8 cellular contexts compared by ENCODE assay signal in the genomic region with DNA sequence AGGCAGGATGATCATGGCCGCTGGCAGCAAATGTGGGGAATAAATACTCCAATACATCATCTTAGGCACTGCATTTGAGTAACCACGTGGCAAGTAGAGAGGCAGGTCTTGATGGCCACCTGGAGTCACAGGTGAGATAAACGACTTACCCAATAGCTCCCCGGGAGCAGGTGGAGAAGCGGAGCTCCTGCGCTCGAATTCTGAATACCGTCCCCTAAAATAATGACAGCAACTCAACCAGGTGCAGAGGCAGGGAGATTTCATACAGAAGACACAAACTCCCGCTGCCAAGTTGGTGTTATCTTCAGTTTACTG. TPM values are rescaled to one million over a fixed set of nuclear protein-coding genes. Genes with fewer than 3 reads are reported as not detected.
DNase-seq lines count a peak whose midpoint lies in the region; ATAC-seq, FAIRE-seq and TF ChIP-seq lines count a peak whose summit lies in the region.

No MANE protein-coding gene starts in this region.

- H3K9me3 ChIP-seq in heart left ventricle = no peaks in the 10 kb centered on the region

- no peak for ATAC-seq in heart left ventricle
- ATAC-seq in Right ventricle myocardium inferior = no peak
- ATAC-seq in stimulated activated naive B cell treated with anti-CD40 and anti-IgM and Interleukin-4, amounts not matched to agents 10 μg/mL and 1 μg/mL and 100 μg/mL, for 72 hours (replicated peaks) = no peak
- ATAC-seq in GM19455 (IDR thresholded peaks at IDR 0.05; ENCODE audit: unreplicated experiment) = no peak
- no peak for ATAC-seq in HG03159 (IDR thresholded peaks at IDR 0.05; ENCODE audit: unreplicated experiment)

- peaks cover 0 to 30% (median 9%) of the 10 kb centered on the region in 9 donors for H3K36me3 ChIP-seq in heart left ventricle

- peaks cover 35 to 56% of the 10 kb centered on the region in 2 donors for H3K4me1 Mint-ChIP-seq in stimulated activated naive B cell treated with anti-CD40 and anti-IgM and Interleukin-4, amounts not matched to agents 10 μg/mL and 1 μg/mL and 100 μg/mL, for 72 hours

- TF ChIP-seq CTCF in heart left ventricle (IDR thresholded peaks at IDR 0.05) = no peak

- H3K4me3 Mint-ChIP-seq in stimulated activated naive B cell treated with anti-CD40 and anti-IgM and Interleukin-4, amounts not matched to agents 10 μg/mL and 1 μg/mL and 100 μg/mL, for 72 hours = peak overlapping the region; percentile 87 to 92

- peaks cover 27 to 50% of the 10 kb centered on the region in 2 donors for H3K36me3 Mint-ChIP-seq in stimulated activated naive B cell treated with anti-CD40 and anti-IgM and Interleukin-4, amounts not matched to agents 10 μg/mL and 1 μg/mL and 100 μg/mL, for 72 hours

- H3K27ac ChIP-seq in heart left ventricle = peak overlapping the region; percentile 88 to 98 (median 92)

- no peaks in the 10 kb centered on the region for H3K27me3 Mint-ChIP-seq in stimulated activated naive B cell treated with anti-CD40 and anti-IgM and Interleukin-4, amounts not matched to agents 10 μg/mL and 1 μg/mL and 100 μg/mL, for 72 hours

- H3K27me3 ChIP-seq in heart left ventricle = no peaks in the 10 kb centered on the region

- DNase-seq in heart left ventricle (no peak), Right ventricle myocardium inferior (ENCODE audit: missing footprints) (no peak), frontal cortex (ENCODE audit: low spot score in 2 of 2) (no peak)
- peak; percentile 48 to 55 for DNase-seq in activated T-cell treated with anti-CD3 and anti-CD28 coated beads, Interleukin-2, amount 50 U/mL, for 48 hours
- DNase-seq in stimulated activated naive B cell treated with anti-CD40 and anti-IgM and Interleukin-4, amounts not matched to agents 10 μg/mL and 1 μg/mL and 100 μg/mL, for 72 hours = no peak

- H3K27ac Mint-ChIP-seq in stimulated activated naive B cell treated with anti-CD40 and anti-IgM and Interleukin-4, amounts not matched to agents 10 μg/mL and 1 μg/mL and 100 μg/mL, for 72 hours = peak overlapping the region; percentile 97

- H3K4me3 ChIP-seq in heart left ventricle (peak overlapping the region; percentile 30 to 79 (median 59)), iPS-11a (ENCODE audit: low read depth, low read length) (peak overlapping the region; percentile 33)

- no peak for FAIRE-seq in frontal cortex (lab: Jason Lieb, UNC)

- intact Hi-C loops in heart left ventricle (cut with DNase I) = loop anchor here in 2 of 10 donors (5.0 kb wide), 1 partner anchor 79 kb away; no protein-coding TSS in a partner anchor
- intact Hi-C loops in Right ventricle myocardium inferior (cut with DNase I) = no loop called here

- H3K4me1 ChIP-seq in heart left ventricle = peaks cover 6 to 79% (median 55%) of the 10 kb centered on the region in 12 donors

- TF ChIP-seq POLR2A in heart left ventricle (IDR thresholded peaks at IDR 0.05) = no peak

- WGBS in heart left ventricle, 4 donors = 35 to 50% (median 44%) methylated on average over 9 of the region's 9 CpGs

- H3K9me3 Mint-ChIP-seq in stimulated activated naive B cell treated with anti-CD40 and anti-IgM and Interleukin-4, amounts not matched to agents 10 μg/mL and 1 μg/mL and 100 μg/mL, for 72 hours = no peaks in the 10 kb centered on the region

RNA-seq across cellular contexts. Expression of a gene that starts 0.5 kb away (rescaled TPM):
- total RNA-seq in heart left ventricle = 10 to 100 TPM; 13.5 to 56.9 (median 24.7) TPM
- polyA plus RNA-seq in heart left ventricle = 10 to 100 TPM; 14.6 to 17.9 TPM
- 22.4 TPM for total RNA-seq in Right ventricle myocardium inferior
- 4.1 TPM for total RNA-seq in frontal cortex

RNA-seq across cellular contexts. Expression of a gene that starts 33.9 kb away (rescaled TPM):
- total RNA-seq in heart left ventricle (1 to 10 TPM in 5 of 9 donors, under 1 TPM in 4; 0.58 to 2.1 (median 1.1) TPM), Right ventricle myocardium inferior (1.6 TPM), frontal cortex (0.41 TPM)
- 1 to 10 TPM; 1.0 to 1.1 TPM for polyA plus RNA-seq in heart left ventricle

RNA-seq across cellular contexts. Expression of a gene that starts 35.9 kb away (rescaled TPM):
- total RNA-seq in heart left ventricle = under 1 TPM in 4 of 9 donors, not detected in 5; 0.14 to 0.27 (median 0.22) TPM
- under 1 TPM in 1 of 2 donors, not detected in 1; 0.04 TPM for polyA plus RNA-seq in heart left ventricle
- total RNA-seq in Right ventricle myocardium inferior = not detected
- total RNA-seq in frontal cortex = not detected

RNA-seq across cellular contexts. Expression of a gene that starts 45.4 kb away (rescaled TPM):
- total RNA-seq in heart left ventricle = not detected
- not detected for polyA plus RNA-seq in heart left ventricle
- not detected for total RNA-seq in Right ventricle myocardium inferior
- not detected for total RNA-seq in frontal cortex

Comparison
In these comparisons a context has a peak if more than half of its experiments do, and no peak if none do; other contexts are left out.
1. DNase-seq: peak in activated T-cell treated with anti-CD3 and anti-CD28 coated beads, Interleukin-2, amount 50 U/mL, for 48 hours (2 of 2); none in heart left ventricle (0 of 5), Right ventricle myocardium inferior (single experiment), stimulated activated naive B cell treated with anti-CD40 and anti-IgM and Interleukin-4, amounts not matched to agents 10 μg/mL and 1 μg/mL and 100 μg/mL, for 72 hours (single experiment) and frontal cortex (0 of 2).